8 cellular contexts compared by ENCODE assay signal in the genomic region with DNA sequence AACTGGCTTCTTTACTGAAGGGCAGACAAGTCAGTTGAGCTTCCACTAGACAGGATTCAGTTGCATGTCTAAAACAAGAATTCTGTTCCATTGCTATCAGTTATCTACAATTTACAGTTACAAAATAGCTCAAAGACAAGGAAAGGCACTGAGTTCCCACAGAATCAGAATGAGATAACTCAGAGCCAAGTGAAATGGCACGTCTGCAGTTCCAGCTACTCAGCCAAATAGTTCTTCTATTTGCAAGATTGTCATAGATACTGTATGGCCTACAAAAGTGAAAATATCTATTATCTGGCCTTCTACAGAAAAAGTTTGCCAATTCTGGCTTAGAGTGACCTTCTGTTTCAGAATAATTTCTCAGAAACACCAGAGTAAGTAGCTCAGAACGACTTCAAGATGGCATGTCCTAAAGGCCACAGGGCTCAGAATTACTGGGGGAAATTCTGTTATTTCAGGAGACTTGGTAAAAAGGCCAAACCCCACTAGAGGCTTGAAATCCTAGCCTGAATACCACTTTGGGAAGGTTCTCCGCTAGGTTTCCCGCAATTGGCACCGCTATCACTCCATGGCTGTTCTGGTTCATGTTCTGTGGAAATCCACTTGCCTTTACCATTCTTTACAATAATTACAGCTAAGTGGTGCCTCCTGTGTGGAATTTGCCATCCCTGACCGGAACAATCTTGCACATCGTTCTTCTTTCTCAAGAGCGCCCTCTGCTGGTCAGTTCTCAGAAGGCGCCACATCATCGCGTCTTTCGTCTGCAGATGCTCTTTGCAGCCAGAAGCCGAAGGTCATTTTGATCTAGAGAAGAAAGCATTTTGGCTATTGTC. TPM values are rescaled to one million over a fixed set of nuclear protein-coding genes. Genes with fewer than 3 reads are reported as not detected.
A peak's percentile ranks its signal among the peaks of the same experiment; 100 is the strongest.
DNase-seq lines count a peak whose midpoint lies in the region; ATAC-seq, FAIRE-seq and TF ChIP-seq lines count a peak whose summit lies in the region.

No MANE protein-coding gene starts in this region.

- H3K4me3 ChIP-seq in mammary epithelial cell (replicated peaks in 1 of 3; ENCODE audit: insufficient read depth in 1 of 3, low read depth in 2 of 3, low read length in 3 of 3): no peak overlapping the region
- H3K4me3 ChIP-seq in keratinocyte (ENCODE audit: control insufficient read depth in 2 of 3, extremely low read depth in 1 of 3, insufficient read depth in 2 of 3, low read depth in 1 of 3, low read length in 3 of 3): no peak overlapping the region

- DNase-seq in Daoy (ENCODE audit: low read depth) (peak; percentile 76), NCI-H2196 treated with DMSO at 0.1 percent for 48 hours (lab: John Stamatoyannopoulos, UW; ENCODE audit: unreplicated experiment) (peak; percentile 32), WTC11 (ENCODE audit: low spot score) (peak; percentile 87), mammary epithelial cell (peak; percentile 54), keratinocyte (ENCODE audit: low read depth, low spot score) (peak; percentile 25)
- peak; percentile 76 to 88 for DNase-seq in stimulated activated CD4-positive, alpha-beta T cell treated with anti-CD3 and anti-CD28 coated beads, Interleukin-1b, Interleukin-23, amount 100 ng/mL, for 4 hours (ENCODE audit: low read depth in 2 of 2)

- H3K4me3 Mint-ChIP-seq in WTC11: no peak overlapping the region

- H3K27me3 ChIP-seq in mammary epithelial cell (ENCODE audit: insufficient read depth, low read length): no peaks in the 10 kb centered on the region
- H3K27me3 ChIP-seq in keratinocyte (ENCODE audit: control insufficient read depth, extremely low read depth, insufficient read depth, low read length): peaks cover 5% of the 10 kb centered on the region

- peaks cover 7% of the 10 kb centered on the region for H3K4me1 Mint-ChIP-seq in WTC11

- H3K27ac Mint-ChIP-seq in WTC11: no peak overlapping the region

- ATAC-seq in HG02938 (IDR thresholded peaks at IDR 0.05; ENCODE audit: unreplicated experiment) (peak; percentile 62), WTC11 (peak; percentile 90), GM21737 (IDR thresholded peaks at IDR 0.05; ENCODE audit: unreplicated experiment) (no peak)

- intact Hi-C loops in mammary epithelial cell (cut with micrococcal nuclease): loop anchor here (1.0 to 5.0 kb wide), 5 partner anchors 151 to 821 kb away; no protein-coding TSS in a partner anchor

- H3K9me3 ChIP-seq in mammary epithelial cell (replicated peaks; ENCODE audit: insufficient read depth, low read length) (no peaks in the 10 kb centered on the region), keratinocyte (ENCODE audit: control insufficient read depth, low read depth, low read length) (no peaks in the 10 kb centered on the region)

- H3K27me3 Mint-ChIP-seq in WTC11 (ENCODE audit: low read depth): peaks cover 5% of the 10 kb centered on the region

- H3K36me3 Mint-ChIP-seq in WTC11: no peaks in the 10 kb centered on the region

- in situ Hi-C loops in mammary epithelial cell (cut with MboI; ENCODE audit: low sequenced_read_pairs in 2 of 2): loop anchor here (25.0 kb wide), 2 partner anchors 191 to 691 kb away; no protein-coding TSS in a partner anchor

- H3K27ac ChIP-seq in mammary epithelial cell (ENCODE audit: insufficient read depth, low read depth, low read length): no peak overlapping the region
- H3K27ac ChIP-seq in keratinocyte (ENCODE audit: control insufficient read depth, insufficient read depth, low read length): no peak overlapping the region

- peak; percentile 95 for TF ChIP-seq CTCF in WTC11 (IDR thresholded peaks at IDR 0.05)
- TF ChIP-seq CTCF in mammary epithelial cell (conservative IDR thresholded peaks at IDR 0.05 in 1 of 2, IDR thresholded peaks at IDR 0.05 in 1 of 2; ENCODE audit: extremely low read depth in 1 of 2, insufficient read depth in 1 of 2, low read depth in 1 of 2, low read length in 2 of 2): peak; percentile 88 to 92
- peak; percentile 82 to 92 (median 89) for TF ChIP-seq CTCF in keratinocyte (optimal IDR thresholded peaks at IDR 0.05 in 1 of 3, IDR thresholded peaks at IDR 0.05 in 1 of 3, conservative IDR thresholded peaks at IDR 0.05 in 1 of 3; ENCODE audit: extremely low read depth in 1 of 3, insufficient read depth in 2 of 3, low read length in 3 of 3)

- 22% methylated on average over 13 of the region's 13 CpGs for WGBS in mammary epithelial cell (ENCODE audit: low coverage, missing lambda C conversion rate)

- H3K36me3 ChIP-seq in mammary epithelial cell (ENCODE audit: insufficient read depth, low read length) (no peaks in the 10 kb centered on the region), keratinocyte (ENCODE audit: control insufficient read depth in 2 of 2, extremely low read depth in 1 of 2, insufficient read depth in 2 of 2, low read length in 2 of 2) (no peaks in the 10 kb centered on the region)

- H3K9me1 ChIP-seq in keratinocyte (ENCODE audit: control insufficient read depth, extremely low read depth, insufficient read depth, low read length): no peaks in the 10 kb centered on the region

- H2AFZ ChIP-seq in mammary epithelial cell (ENCODE audit: low read depth, low read length) (no peak overlapping the region), keratinocyte (ENCODE audit: control insufficient read depth, low read length) (no peak overlapping the region)

- H4K20me1 ChIP-seq in mammary epithelial cell (ENCODE audit: insufficient read depth, low read length) (no peaks in the 10 kb centered on the region), keratinocyte (ENCODE audit: control insufficient read depth, extremely low read depth, insufficient read depth, low read length) (no peaks in the 10 kb centered on the region)

- POLR2A ChIA-PET in WTC11 (lab: Charles Lee): no interaction called here

- CTCF ChIA-PET in WTC11 (lab: Charles Lee) (interaction anchor here (0.6 to 3.0 kb wide), 33 partner anchors 8 to 701 kb away, joined by 3 to 23 read pairs (median 4); a partner anchor contains a TSS), mammary epithelial cell (lab: Charles Lee; ENCODE audit: low non-redundant PET) (interaction anchor here (0.6 kb wide), 2 partner anchors 197 to 1378 kb away, joined by 3 to 6 read pairs; no protein-coding TSS in a partner anchor)

- no peaks in the 10 kb centered on the region for H3K4me1 ChIP-seq in mammary epithelial cell (ENCODE audit: insufficient read depth, low read length)
- H3K4me1 ChIP-seq in keratinocyte (ENCODE audit: control insufficient read depth, extremely low read depth, insufficient read depth, low read length): no peaks in the 10 kb centered on the region

- H3K9ac ChIP-seq in mammary epithelial cell (ENCODE audit: insufficient read depth, low read length) (no peak overlapping the region), keratinocyte (ENCODE audit: control insufficient read depth, extremely low read depth, insufficient read depth, low read length) (no peak overlapping the region)

- no TSS peak for BruUV-seq in mammary epithelial cell (replicated peaks; lab: Mats Ljungman, UMichigan)

- peak; percentile 94 for FAIRE-seq in keratinocyte (lab: Jason Lieb, UNC)

- H3K4me2 ChIP-seq in mammary epithelial cell (ENCODE audit: insufficient read depth, low read depth, low read length): no peak overlapping the region
- H3K4me2 ChIP-seq in keratinocyte (ENCODE audit: control insufficient read depth, extremely low read depth, insufficient read depth, low read depth, low read length): no peak overlapping the region

- H3K79me2 ChIP-seq in mammary epithelial cell (ENCODE audit: insufficient read depth, low read length) (no peaks in the 10 kb centered on the region), keratinocyte (ENCODE audit: control insufficient read depth, insufficient read depth, low read length) (no peaks in the 10 kb centered on the region)

- dilution Hi-C loops in mammary epithelial cell (cut with HindIII; ENCODE audit: low sequenced_read_pairs) (no loop called here), keratinocyte (cut with MboI; ENCODE audit: extremely low pct_ligation_motif_present, low sequenced_read_pairs) (no loop called here)

- no peaks in the 10 kb centered on the region for H3K9me3 Mint-ChIP-seq in WTC11

TF ChIP-seq in WTC11, 78 proteins besides CTCF, POLR2A, EP300 and RAD21 (continues in another document):
- TF ChIP-seq ZBTB21 (CRISPR knock-in tag; IDR thresholded peaks at IDR 0.05; ENCODE audit: borderline replicate concordance) (no peak), MYBL2 (CRISPR knock-in tag; IDR thresholded peaks at IDR 0.05) (no peak), GABPB1 (CRISPR knock-in tag; IDR thresholded peaks at IDR 0.05) (no peak), TCF7 (CRISPR knock-in tag; IDR thresholded peaks at IDR 0.05; ENCODE audit: low read depth) (no peak), OVOL2 (CRISPR knock-in tag; IDR thresholded peaks at IDR 0.05; ENCODE audit: borderline replicate concordance) (no peak)
- TF ChIP-seq, protein P1, sequence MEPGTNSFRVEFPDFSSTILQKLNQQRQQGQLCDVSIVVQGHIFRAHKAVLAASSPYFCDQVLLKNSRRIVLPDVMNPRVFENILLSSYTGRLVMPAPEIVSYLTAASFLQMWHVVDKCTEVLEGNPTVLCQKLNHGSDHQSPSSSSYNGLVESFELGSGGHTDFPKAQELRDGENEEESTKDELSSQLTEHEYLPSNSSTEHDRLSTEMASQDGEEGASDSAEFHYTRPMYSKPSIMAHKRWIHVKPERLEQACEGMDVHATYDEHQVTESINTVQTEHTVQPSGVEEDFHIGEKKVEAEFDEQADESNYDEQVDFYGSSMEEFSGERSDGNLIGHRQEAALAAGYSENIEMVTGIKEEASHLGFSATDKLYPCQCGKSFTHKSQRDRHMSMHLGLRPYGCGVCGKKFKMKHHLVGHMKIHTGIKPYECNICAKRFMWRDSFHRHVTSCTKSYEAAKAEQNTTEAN (CRISPR knock-in tag; IDR thresholded peaks at IDR 0.05): no peak
- TF ChIP-seq, protein P2, sequence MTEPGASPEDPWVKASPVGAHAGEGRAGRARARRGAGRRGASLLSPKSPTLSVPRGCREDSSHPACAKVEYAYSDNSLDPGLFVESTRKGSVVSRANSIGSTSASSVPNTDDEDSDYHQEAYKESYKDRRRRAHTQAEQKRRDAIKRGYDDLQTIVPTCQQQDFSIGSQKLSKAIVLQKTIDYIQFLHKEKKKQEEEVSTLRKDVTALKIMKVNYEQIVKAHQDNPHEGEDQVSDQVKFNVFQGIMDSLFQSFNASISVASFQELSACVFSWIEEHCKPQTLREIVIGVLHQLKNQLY (CRISPR knock-in tag; IDR thresholded peaks at IDR 0.05): no peak

RNA-seq across cellular contexts. Expression of a gene that starts 10.6 kb away (rescaled TPM):
- total RNA-seq in Daoy (2014; rRNA removed; shearing (Covaris generic)): 199 and 233 TPM in 2 replicates
- 282 to 302 TPM (median 294 TPM) in 3 replicates for total RNA-seq in WTC11 (2021)
- 100 to 1,000 TPM in 1 of 2 donors, 10 to 100 TPM in 1; 52.7 to 176 TPM for total RNA-seq in mammary epithelial cell
- 82.0 TPM for polyA plus RNA-seq in mammary epithelial cell
- polyA minus RNA-seq in mammary epithelial cell: 105 TPM
- 106 to 255 TPM (median 196 TPM) in 3 replicates for polyA plus RNA-seq in keratinocyte
- 150 TPM for polyA plus RNA-seq in keratinocyte (2011; ENCODE audit: low read depth)
- 132 and 225 TPM in 2 replicates for polyA plus RNA-seq in keratinocyte (2011; cell fraction: cytosol; rRNA removed)
- polyA plus RNA-seq in keratinocyte (2011; cell fraction: nucleus; rRNA removed): 56.6 and 75.0 TPM in 2 replicates
- 226 and 229 TPM in 2 replicates for polyA plus RNA-seq in keratinocyte (2012; ENCODE audit: low replicate concordance)
- polyA minus RNA-seq in keratinocyte: 35.4 to 98.9 TPM (median 54.1 TPM) in 3 replicates
- polyA minus RNA-seq in keratinocyte (2011; cell fraction: cytosol; rRNA and poly(A)+ RNA removed): 166 TPM
- 34.2 and 46.6 TPM in 2 replicates for polyA minus RNA-seq in keratinocyte (2011; cell fraction: nucleus; rRNA and poly(A)+ RNA removed)

Comparison
In these comparisons a context has a peak if more than half of its experiments do, and no peak if none do; other contexts are left out.
1. DNase-seq: peak in every context shown above with its lines; median percentile 87 in WTC11; 82 in stimulated activated CD4-positive, alpha-beta T cell treated with anti-CD3 and anti-CD28 coated beads, Interleukin-1b, Interleukin-23, amount 100 ng/mL, for 4 hours; 76 in Daoy; 54 in mammary epithelial cell; 32 in NCI-H2196 treated with DMSO at 0.1 percent for 48 hours; 25 in keratinocyte.